In genomic region chr20:25222461-25223178, GRCh38 we compare ENCODE assay signal across 1 cellular context.
A peak's percentile ranks its signal among the peaks of the same experiment; 100 is the strongest.
TF ChIP-seq lines count a peak whose summit lies in the region.

No MANE protein-coding gene starts in this region.

TF ChIP-seq in HepG2, 621 proteins besides CTCF, POLR2A, EP300 and RAD21 (continued from another document):
- TF ChIP-seq, protein P1, sequence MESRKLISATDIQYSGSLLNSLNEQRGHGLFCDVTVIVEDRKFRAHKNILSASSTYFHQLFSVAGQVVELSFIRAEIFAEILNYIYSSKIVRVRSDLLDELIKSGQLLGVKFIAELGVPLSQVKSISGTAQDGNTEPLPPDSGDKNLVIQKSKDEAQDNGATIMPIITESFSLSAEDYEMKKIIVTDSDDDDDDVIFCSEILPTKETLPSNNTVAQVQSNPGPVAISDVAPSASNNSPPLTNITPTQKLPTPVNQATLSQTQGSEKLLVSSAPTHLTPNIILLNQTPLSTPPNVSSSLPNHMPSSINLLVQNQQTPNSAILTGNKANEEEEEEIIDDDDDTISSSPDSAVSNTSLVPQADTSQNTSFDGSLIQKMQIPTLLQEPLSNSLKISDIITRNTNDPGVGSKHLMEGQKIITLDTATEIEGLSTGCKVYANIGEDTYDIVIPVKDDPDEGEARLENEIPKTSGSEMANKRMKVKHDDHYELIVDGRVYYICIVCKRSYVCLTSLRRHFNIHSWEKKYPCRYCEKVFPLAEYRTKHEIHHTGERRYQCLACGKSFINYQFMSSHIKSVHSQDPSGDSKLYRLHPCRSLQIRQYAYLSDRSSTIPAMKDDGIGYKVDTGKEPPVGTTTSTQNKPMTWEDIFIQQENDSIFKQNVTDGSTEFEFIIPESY (CRISPR knock-in tag; IDR thresholded peaks at IDR 0.05), result peak; percentile 92
- no peak for TF ChIP-seq PRPF4 (IDR thresholded peaks at IDR 0.05; ENCODE audit: low read depth, low read length, poor library complexity, severe bottlenecking)
- 0 out of 2 replicates have a peak, but pooled peaks have one; percentile 25 for TF ChIP-seq BCL3 (CRISPR knock-in tag; IDR thresholded peaks at IDR 0.05)
- no peak for TF ChIP-seq ZNF577 (CRISPR knock-in tag; IDR thresholded peaks at IDR 0.05; ENCODE audit: borderline replicate concordance, low read depth)
- TF ChIP-seq CENPT (CRISPR knock-in tag; IDR thresholded peaks at IDR 0.05; ENCODE audit: low read depth), result no peak
- TF ChIP-seq FOXC1 (CRISPR knock-in tag; IDR thresholded peaks at IDR 0.05; ENCODE audit: borderline replicate concordance), result peak; percentile 42; the same call in 1 of the 2 replicates
- no peak for TF ChIP-seq TP53 (CRISPR knock-in tag; conservative IDR thresholded peaks at IDR 0.05)
- TF ChIP-seq ZNF292 (CRISPR knock-in tag; IDR thresholded peaks at IDR 0.05; ENCODE audit: borderline replicate concordance, low read depth), result peak; percentile 18; the same call in 1 of the 2 replicates
- peak; percentile 47; the same call in 1 of the 2 replicates for TF ChIP-seq ZNF704 (CRISPR knock-in tag; IDR thresholded peaks at IDR 0.05; ENCODE audit: borderline replicate concordance)
- peak; percentile 37; the same call in 1 of the 2 replicates for TF ChIP-seq ZNF296 (CRISPR knock-in tag; conservative IDR thresholded peaks at IDR 0.05)
- no peak for TF ChIP-seq ZNF256 (CRISPR knock-in tag; conservative IDR thresholded peaks at IDR 0.05)
- TF ChIP-seq LCORL (IDR thresholded peaks at IDR 0.05), result no peak
- TF ChIP-seq LCORL (CRISPR knock-in tag; IDR thresholded peaks at IDR 0.05), result 0 out of 2 replicates have a peak, but pooled peaks have one; percentile 13
- TF ChIP-seq REXO4 (CRISPR knock-in tag; IDR thresholded peaks at IDR 0.05; ENCODE audit: borderline replicate concordance), result no peak
- TF ChIP-seq ZNF567 (CRISPR knock-in tag; IDR thresholded peaks at IDR 0.05; ENCODE audit: borderline replicate concordance), result no peak
- no peak for TF ChIP-seq ZNF772 (CRISPR knock-in tag; IDR thresholded peaks at IDR 0.05)
- no peak for TF ChIP-seq PHF21A (CRISPR knock-in tag; IDR thresholded peaks at IDR 0.05)
- peak; percentile 1; the same call in 1 of the 2 replicates for TF ChIP-seq SOX5 (CRISPR knock-in tag; IDR thresholded peaks at IDR 0.05; ENCODE audit: borderline replicate concordance)
- no peak for TF ChIP-seq ZNF232 (CRISPR knock-in tag; IDR thresholded peaks at IDR 0.05; ENCODE audit: borderline replicate concordance)
- TF ChIP-seq ZNF552 (CRISPR knock-in tag; IDR thresholded peaks at IDR 0.05; ENCODE audit: borderline replicate concordance), result peak; percentile 40; the same call in 1 of the 2 replicates
- peak; percentile 30; the same call in 1 of the 2 replicates for TF ChIP-seq TAF1 (CRISPR knock-in tag; IDR thresholded peaks at IDR 0.05)
- TF ChIP-seq ZNF7 (CRISPR knock-in tag; IDR thresholded peaks at IDR 0.05), result 0 out of 2 replicates have a peak, but pooled peaks have one; percentile 51
- 0 out of 2 replicates have a peak, but pooled peaks have one; percentile 23 for TF ChIP-seq PAF1 (CRISPR knock-in tag; IDR thresholded peaks at IDR 0.05)
- TF ChIP-seq, protein P2, sequence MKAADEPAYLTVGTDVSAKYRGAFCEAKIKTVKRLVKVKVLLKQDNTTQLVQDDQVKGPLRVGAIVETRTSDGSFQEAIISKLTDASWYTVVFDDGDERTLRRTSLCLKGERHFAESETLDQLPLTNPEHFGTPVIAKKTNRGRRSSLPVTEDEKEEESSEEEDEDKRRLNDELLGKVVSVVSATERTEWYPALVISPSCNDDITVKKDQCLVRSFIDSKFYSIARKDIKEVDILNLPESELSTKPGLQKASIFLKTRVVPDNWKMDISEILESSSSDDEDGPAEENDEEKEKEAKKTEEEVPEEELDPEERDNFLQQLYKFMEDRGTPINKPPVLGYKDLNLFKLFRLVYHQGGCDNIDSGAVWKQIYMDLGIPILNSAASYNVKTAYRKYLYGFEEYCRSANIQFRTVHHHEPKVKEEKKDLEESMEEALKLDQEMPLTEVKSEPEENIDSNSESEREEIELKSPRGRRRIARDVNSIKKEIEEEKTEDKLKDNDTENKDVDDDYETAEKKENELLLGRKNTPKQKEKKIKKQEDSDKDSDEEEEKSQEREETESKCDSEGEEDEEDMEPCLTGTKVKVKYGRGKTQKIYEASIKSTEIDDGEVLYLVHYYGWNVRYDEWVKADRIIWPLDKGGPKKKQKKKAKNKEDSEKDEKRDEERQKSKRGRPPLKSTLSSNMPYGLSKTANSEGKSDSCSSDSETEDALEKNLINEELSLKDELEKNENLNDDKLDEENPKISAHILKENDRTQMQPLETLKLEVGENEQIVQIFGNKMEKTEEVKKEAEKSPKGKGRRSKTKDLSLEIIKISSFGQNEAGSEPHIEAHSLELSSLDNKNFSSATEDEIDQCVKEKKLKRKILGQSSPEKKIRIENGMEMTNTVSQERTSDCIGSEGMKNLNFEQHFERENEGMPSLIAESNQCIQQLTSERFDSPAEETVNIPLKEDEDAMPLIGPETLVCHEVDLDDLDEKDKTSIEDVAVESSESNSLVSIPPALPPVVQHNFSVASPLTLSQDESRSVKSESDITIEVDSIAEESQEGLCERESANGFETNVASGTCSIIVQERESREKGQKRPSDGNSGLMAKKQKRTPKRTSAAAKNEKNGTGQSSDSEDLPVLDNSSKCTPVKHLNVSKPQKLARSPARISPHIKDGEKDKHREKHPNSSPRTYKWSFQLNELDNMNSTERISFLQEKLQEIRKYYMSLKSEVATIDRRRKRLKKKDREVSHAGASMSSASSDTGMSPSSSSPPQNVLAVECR (CRISPR knock-in tag; IDR thresholded peaks at IDR 0.05; ENCODE audit: borderline replicate concordance), result peak; percentile 62; the same call in 1 of the 2 replicates
- TF ChIP-seq ZNF576 (CRISPR knock-in tag; IDR thresholded peaks at IDR 0.05), result no peak
- no peak for TF ChIP-seq RXRA (CRISPR knock-in tag; IDR thresholded peaks at IDR 0.05)
- no peak for TF ChIP-seq DDIT3 (CRISPR knock-in tag; IDR thresholded peaks at IDR 0.05)
- no peak for TF ChIP-seq ZNF776 (CRISPR knock-in tag; IDR thresholded peaks at IDR 0.05)
- no peak for TF ChIP-seq PATZ1 (CRISPR knock-in tag; IDR thresholded peaks at IDR 0.05)
- TF ChIP-seq KLF13 (CRISPR knock-in tag; IDR thresholded peaks at IDR 0.05), result no peak
- no peak for TF ChIP-seq CEBPZ (IDR thresholded peaks at IDR 0.05; ENCODE audit: low read length)
- no peak for TF ChIP-seq CERS6 (CRISPR knock-in tag; IDR thresholded peaks at IDR 0.05)
- 0 out of 2 replicates have a peak, but pooled peaks have one; percentile 22 for TF ChIP-seq ZNF572 (CRISPR knock-in tag; IDR thresholded peaks at IDR 0.05)
- peak; percentile 45; the same call in 1 of the 2 replicates for TF ChIP-seq ZFX (CRISPR knock-in tag; IDR thresholded peaks at IDR 0.05; ENCODE audit: low read depth)
- TF ChIP-seq ZNF546 (CRISPR knock-in tag; conservative IDR thresholded peaks at IDR 0.05), result peak; percentile 68; the same call in 1 of the 2 replicates
